Comparison of ENCODE assay signal across 23 cellular contexts in the genomic region with DNA sequence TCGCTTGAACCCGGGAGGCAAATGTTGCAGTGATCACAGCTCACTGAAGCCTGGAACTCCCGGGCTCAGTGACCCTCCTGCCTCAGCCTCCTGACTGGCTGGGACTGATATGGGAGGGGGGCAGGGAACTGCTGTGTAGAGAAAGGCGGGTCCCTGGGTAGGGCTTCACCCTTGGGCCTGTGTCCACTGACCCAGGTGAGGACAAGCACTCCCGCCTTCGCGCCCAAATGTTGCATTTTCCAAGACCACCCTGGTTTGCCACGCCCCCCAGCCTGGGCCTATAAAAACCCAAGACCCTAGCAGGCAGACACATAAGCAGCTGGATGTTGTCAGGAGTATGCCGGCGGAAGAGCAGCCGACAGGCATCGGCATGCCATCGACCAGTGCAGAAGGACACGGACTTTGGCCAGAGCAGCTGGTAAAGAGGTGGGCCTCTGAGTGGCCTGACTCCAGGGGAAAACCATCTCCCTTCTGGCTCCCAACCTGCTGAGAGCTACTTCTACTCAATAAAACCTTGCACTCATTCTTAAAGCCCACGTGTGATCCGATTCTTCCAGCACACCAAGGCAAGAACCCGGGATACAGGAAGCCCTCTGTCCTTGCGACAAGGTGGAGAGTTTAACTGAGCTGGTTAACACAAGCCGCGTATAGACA. TPM values are rescaled to one million over a fixed set of nuclear protein-coding genes. Genes with fewer than 3 reads are reported as not detected.
"Had no signal": no experiment of that assay in that cellular context is flagged by ENCODE, and none has a peak within 500 bp of the region (broad histone marks: within the 10 kb centered on the region; RNA-seq: fewer than 3 reads in every experiment).

No MANE protein-coding gene starts in this region.

- H3K9me3 Mint-ChIP-seq: activated CD4-positive, alpha-beta memory T cell treated with anti-CD3 and anti-CD28 coated beads for 36 hours; activated naive CD8-positive, alpha-beta T cell treated with anti-CD3 and anti-CD28 coated beads, Interleukin-2, amount 50 U/mL, for 24 hours; mesothelial cell of epicardium; natural killer cell; stimulated activated effector memory CD8-positive, alpha-beta T cell treated with anti-CD3 and anti-CD28 coated beads, Interleukin-12 subunit alpha, Interleukin-12 subunit beta, amount 100 ng/mL, for 72 hours; stimulated activated naive CD8-positive, alpha-beta T cell treated with anti-CD3 and anti-CD28 coated beads, Interleukin-15, amount 100 ng/mL, for 72 hours; T-helper 1 cell treated with Interleukin-12 subunit alpha and Interleukin-12 subunit beta and Interleukin-4 antibody, amounts not matched to agents 30 μg/mL and 1 μg/mL, for 36 hours had no signal

- ATAC-seq: activated naive CD8-positive, alpha-beta T cell treated with anti-CD3 and anti-CD28 coated beads, Interleukin-2, amount 50 U/mL, for 24 hours; left colon; natural killer cell; stimulated activated effector memory CD8-positive, alpha-beta T cell treated with anti-CD3 and anti-CD28 coated beads, Interleukin-12 subunit alpha, Interleukin-12 subunit beta, amount 100 ng/mL, for 72 hours; stimulated activated naive CD8-positive, alpha-beta T cell treated with anti-CD3 and anti-CD28 coated beads, Interleukin-15, amount 100 ng/mL, for 72 hours had no signal

- H3K27ac Mint-ChIP-seq: activated CD4-positive, alpha-beta memory T cell treated with anti-CD3 and anti-CD28 coated beads for 36 hours; activated naive CD8-positive, alpha-beta T cell treated with anti-CD3 and anti-CD28 coated beads, Interleukin-2, amount 50 U/mL, for 24 hours; mesothelial cell of epicardium; natural killer cell; stimulated activated effector memory CD8-positive, alpha-beta T cell treated with anti-CD3 and anti-CD28 coated beads, Interleukin-12 subunit alpha, Interleukin-12 subunit beta, amount 100 ng/mL, for 72 hours; stimulated activated naive CD8-positive, alpha-beta T cell treated with anti-CD3 and anti-CD28 coated beads, Interleukin-15, amount 100 ng/mL, for 72 hours; T-helper 1 cell treated with Interleukin-12 subunit alpha and Interleukin-12 subunit beta and Interleukin-4 antibody, amounts not matched to agents 30 μg/mL and 1 μg/mL, for 36 hours had no signal

- H3K4me1 Mint-ChIP-seq: activated naive CD8-positive, alpha-beta T cell treated with anti-CD3 and anti-CD28 coated beads, Interleukin-2, amount 50 U/mL, for 24 hours; mesothelial cell of epicardium; natural killer cell; stimulated activated effector memory CD8-positive, alpha-beta T cell treated with anti-CD3 and anti-CD28 coated beads, Interleukin-12 subunit alpha, Interleukin-12 subunit beta, amount 100 ng/mL, for 72 hours; stimulated activated naive CD8-positive, alpha-beta T cell treated with anti-CD3 and anti-CD28 coated beads, Interleukin-15, amount 100 ng/mL, for 72 hours had no signal

- H3K4me1 ChIP-seq: heart right ventricle, parathyroid adenoma, tibial artery had no signal

- H3K27me3 Mint-ChIP-seq: activated CD4-positive, alpha-beta memory T cell treated with anti-CD3 and anti-CD28 coated beads for 36 hours; activated naive CD8-positive, alpha-beta T cell treated with anti-CD3 and anti-CD28 coated beads, Interleukin-2, amount 50 U/mL, for 24 hours; stimulated activated naive CD8-positive, alpha-beta T cell treated with anti-CD3 and anti-CD28 coated beads, Interleukin-15, amount 100 ng/mL, for 72 hours had no signal

- H3K36me3 Mint-ChIP-seq: natural killer cell had no signal

- DNase-seq: activated CD4-positive, alpha-beta memory T cell treated with anti-CD3 and anti-CD28 coated beads for 36 hours; activated CD4-positive, alpha-beta T cell treated with anti-CD3 and anti-CD28 coated beads for 4 hours; activated CD4-positive, CD25-positive, alpha-beta regulatory T cell; activated effector memory CD4-positive, alpha-beta T cell treated with anti-CD3 and anti-CD28 coated beads, Interleukin-2, amount 50 U/mL, for 16 hours; activated naive CD4-positive, alpha-beta T cell treated with anti-CD3 and anti-CD28 coated beads, Interleukin-2, amount 50 U/mL, for 16 hours; activated naive CD8-positive, alpha-beta T cell treated with anti-CD3 and anti-CD28 coated beads, Interleukin-2, amount 50 U/mL, for 24 hours; cerebellar nuclear complex; foreskin fibroblast; heart right ventricle; left colon; natural killer cell; nucleus accumbens; stimulated activated CD4-positive, alpha-beta T cell treated with anti-CD3 and anti-CD28 coated beads, Interleukin-1b, Interleukin-23, amount 100 ng/mL, for 48 hours; stimulated activated naive CD8-positive, alpha-beta T cell treated with anti-CD3 and anti-CD28 coated beads, Interleukin-15, amount 100 ng/mL, for 72 hours; T1000; tibial artery had no signal

- H3K4me3 Mint-ChIP-seq: activated CD4-positive, alpha-beta memory T cell treated with anti-CD3 and anti-CD28 coated beads for 36 hours; activated naive CD8-positive, alpha-beta T cell treated with anti-CD3 and anti-CD28 coated beads, Interleukin-2, amount 50 U/mL, for 24 hours; mesothelial cell of epicardium; natural killer cell; stimulated activated effector memory CD8-positive, alpha-beta T cell treated with anti-CD3 and anti-CD28 coated beads, Interleukin-12 subunit alpha, Interleukin-12 subunit beta, amount 100 ng/mL, for 72 hours; stimulated activated naive CD8-positive, alpha-beta T cell treated with anti-CD3 and anti-CD28 coated beads, Interleukin-15, amount 100 ng/mL, for 72 hours; T-helper 1 cell treated with Interleukin-12 subunit alpha and Interleukin-12 subunit beta and Interleukin-4 antibody, amounts not matched to agents 30 μg/mL and 1 μg/mL, for 36 hours had no signal

- H3K4me3 ChIP-seq: coronary artery, heart right ventricle, tibial artery had no signal

- H3K27ac ChIP-seq: coronary artery, epithelial cell of prostate, heart right ventricle, parathyroid adenoma, tibial artery had no signal

- H3K9me3 ChIP-seq: heart right ventricle, tibial artery had no signal

- H3K27me3 ChIP-seq: heart right ventricle, tibial artery had no signal

RNA-seq across cellular contexts. Expression of a gene that starts 48.7 kb away (rescaled TPM):
- total RNA-seq: lung microvascular endothelial cell had no signal
